1 cellular context compared by ENCODE assay signal in the genomic region with DNA sequence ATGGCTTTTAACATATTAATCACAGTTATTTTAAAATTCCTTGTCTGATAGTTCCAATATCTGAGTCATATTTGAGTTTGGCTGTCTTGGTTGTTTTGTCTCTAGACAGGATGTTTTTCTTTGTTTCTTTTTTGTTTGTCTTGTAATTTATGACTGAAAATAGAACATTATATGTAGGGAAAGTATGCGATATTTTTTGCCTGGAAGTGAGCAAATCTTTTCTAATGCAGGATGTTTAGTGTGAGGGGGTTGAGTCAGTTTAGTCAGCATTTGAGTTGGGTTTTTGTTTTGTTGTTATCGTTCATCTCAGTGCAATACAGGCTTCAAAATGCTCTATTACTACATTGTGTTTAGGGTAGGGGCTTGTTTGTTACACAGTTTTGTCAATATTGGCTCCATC.
TF ChIP-seq lines count a peak whose summit lies in the region.

No MANE protein-coding gene starts in this region.

TF ChIP-seq in H1, 55 proteins besides CTCF, POLR2A, EP300 and RAD21:
- TF ChIP-seq HDAC6 (IDR thresholded peaks at IDR 0.05; ENCODE audit: low read depth, low read length) (no peak), YY1 (IDR thresholded peaks at IDR 0.05; ENCODE audit: low read depth, low read length) (no peak), KDM4A (IDR thresholded peaks at IDR 0.05; ENCODE audit: low read depth, low read length, severe bottlenecking) (no peak), NANOG (IDR thresholded peaks at IDR 0.05; ENCODE audit: insufficient read depth, low read depth, low read length, poor library complexity, severe bottlenecking) (no peak), SIX5 (IDR thresholded peaks at IDR 0.05; ENCODE audit: low read depth, low read length) (no peak), SIN3A (conservative IDR thresholded peaks at IDR 0.05 in 1 of 2, IDR thresholded peaks at IDR 0.05 in 1 of 2; ENCODE audit: low read depth in 1 of 2, low read length in 2 of 2) (no peak), JUN (IDR thresholded peaks at IDR 0.05; ENCODE audit: low read depth, low read length) (no peak), EGR1 (IDR thresholded peaks at IDR 0.05; ENCODE audit: borderline replicate concordance, low read depth, low read length) (no peak), CEBPB (IDR thresholded peaks at IDR 0.05; ENCODE audit: low read depth, low read length) (no peak), RXRA (IDR thresholded peaks at IDR 0.05; ENCODE audit: insufficient read depth, low read depth, low read length) (no peak), MAFK (IDR thresholded peaks at IDR 0.05; ENCODE audit: low read depth, low read length) (no peak), SAP30 (IDR thresholded peaks at IDR 0.05; ENCODE audit: insufficient read depth, insufficient replicate concordance, low read length) (no peak)
